In genomic region chr10:66828957-66829356, GRCh38 we compare ENCODE assay signal across 21 cellular contexts.
"Had no signal": no experiment of that assay in that cellular context is flagged by ENCODE, and none has a peak within 500 bp of the region (broad histone marks: within the 10 kb centered on the region; RNA-seq: fewer than 3 reads in every experiment).

No MANE protein-coding gene starts in this region.

- H3K27me3 Mint-ChIP-seq: activated B cell treated with CpG ODN at 0.5 μM for 24 hours; activated CD4-positive, alpha-beta T cell treated with anti-CD3 and anti-CD28 coated beads, Interleukin-2, amount 10 ng/mL, durations not matched to agents 24 days and 14 days; activated naive CD8-positive, alpha-beta T cell; dendritic cell treated with granulocyte-macrophage colony-stimulating factor and Interleukin-4, amounts not matched to agents 40 ng/mL and 50 ng/mL, for 4 days; effector memory CD8-positive, alpha-beta T cell; memory B cell; natural killer cell treated with Interleukin-12 subunit alpha and Interleukin-12 subunit beta and Interleukin-15 and Interleukin-18, amount 100 ng/mL, for 72 hours had no signal

- DNase-seq: activated B cell treated with CpG ODN at 0.5 μM for 24 hours; activated CD4-positive, alpha-beta T cell treated with anti-CD3 and anti-CD28 coated beads, Interleukin-2, amount 10 ng/mL, durations not matched to agents 24 days and 14 days; activated CD8-positive, alpha-beta memory T cell treated with anti-CD3 and anti-CD28 coated beads, Interleukin-2, amount 50 U/mL, for 4 hours; activated CD8-positive, alpha-beta T cell treated with anti-CD3 and anti-CD28 coated beads, Interleukin-2, amount 10 ng/mL, durations not matched to agents 7 days and 5 days; activated gamma-delta T cell; activated T-cell treated with anti-CD3 and anti-CD28 coated beads, Interleukin-2, amount 50 U/mL, for 72 hours; amygdala; brain microvascular endothelial cell; effector memory CD8-positive, alpha-beta T cell; heart right ventricle; posterior cingulate gyrus; stimulated activated CD4-positive, alpha-beta T cell treated with anti-CD3 and anti-CD28 coated beads, Interleukin-4, amount 100 ng/mL, for 24 hours; stimulated activated naive CD4-positive, alpha-beta T cell treated with Interleukin-2 at 50 U/mL for 16 hours; substantia nigra; T-helper 2 cell; transverse colon had no signal

- H3K4me3 Mint-ChIP-seq: activated B cell treated with CpG ODN at 0.5 μM for 24 hours; activated CD4-positive, alpha-beta T cell treated with anti-CD3 and anti-CD28 coated beads, Interleukin-2, amount 10 ng/mL, durations not matched to agents 24 days and 14 days; activated CD8-positive, alpha-beta T cell treated with anti-CD3 and anti-CD28 coated beads, Interleukin-2, amount 10 ng/mL, durations not matched to agents 7 days and 5 days; activated naive CD8-positive, alpha-beta T cell; activated T-cell treated with anti-CD3 and anti-CD28 coated beads, Interleukin-2, amount 50 U/mL, for 72 hours; dendritic cell treated with granulocyte-macrophage colony-stimulating factor and Interleukin-4, amounts not matched to agents 40 ng/mL and 50 ng/mL, for 4 days; effector memory CD8-positive, alpha-beta T cell; memory B cell; natural killer cell treated with Interleukin-12 subunit alpha and Interleukin-12 subunit beta and Interleukin-15 and Interleukin-18, amount 100 ng/mL, for 72 hours had no signal

- H3K36me3 Mint-ChIP-seq: activated naive CD8-positive, alpha-beta T cell; memory B cell; natural killer cell treated with Interleukin-12 subunit alpha and Interleukin-12 subunit beta and Interleukin-15 and Interleukin-18, amount 100 ng/mL, for 72 hours had no signal

- H3K27ac ChIP-seq: brain microvascular endothelial cell, gastroesophageal sphincter, heart right ventricle, transverse colon had no signal

- H3K36me3 ChIP-seq: brain microvascular endothelial cell, gastroesophageal sphincter, heart right ventricle, transverse colon had no signal

- H3K9me3 ChIP-seq: gastroesophageal sphincter, heart right ventricle, transverse colon had no signal

- H3K4me3 ChIP-seq: gastroesophageal sphincter, heart right ventricle, transverse colon had no signal

- H3K4me1 ChIP-seq: gastroesophageal sphincter, heart right ventricle had no signal

- ATAC-seq: activated CD8-positive, alpha-beta T cell treated with anti-CD3 and anti-CD28 coated beads, Interleukin-2, amount 10 ng/mL, durations not matched to agents 7 days and 5 days; activated T-cell treated with anti-CD3 and anti-CD28 coated beads, Interleukin-2, amount 50 U/mL, for 72 hours; effector memory CD8-positive, alpha-beta T cell; gastroesophageal sphincter; heart right ventricle; natural killer cell treated with Interleukin-12 subunit alpha and Interleukin-12 subunit beta and Interleukin-15 and Interleukin-18, amount 100 ng/mL, for 72 hours had no signal

- H3K4me1 Mint-ChIP-seq: activated B cell treated with CpG ODN at 0.5 μM for 24 hours; activated CD4-positive, alpha-beta T cell treated with anti-CD3 and anti-CD28 coated beads, Interleukin-2, amount 10 ng/mL, durations not matched to agents 24 days and 14 days; memory B cell had no signal

- H3K9me3 Mint-ChIP-seq: activated B cell treated with CpG ODN at 0.5 μM for 24 hours; activated CD4-positive, alpha-beta T cell treated with anti-CD3 and anti-CD28 coated beads, Interleukin-2, amount 10 ng/mL, durations not matched to agents 24 days and 14 days had no signal

- H3K27me3 ChIP-seq: brain microvascular endothelial cell, gastroesophageal sphincter, heart right ventricle, transverse colon had no signal

- H3K27ac Mint-ChIP-seq: activated B cell treated with CpG ODN at 0.5 μM for 24 hours; activated CD4-positive, alpha-beta T cell treated with anti-CD3 and anti-CD28 coated beads, Interleukin-2, amount 10 ng/mL, durations not matched to agents 24 days and 14 days; activated CD8-positive, alpha-beta T cell treated with anti-CD3 and anti-CD28 coated beads, Interleukin-2, amount 10 ng/mL, durations not matched to agents 7 days and 5 days; activated naive CD8-positive, alpha-beta T cell; activated T-cell treated with anti-CD3 and anti-CD28 coated beads, Interleukin-2, amount 50 U/mL, for 72 hours; dendritic cell treated with granulocyte-macrophage colony-stimulating factor and Interleukin-4, amounts not matched to agents 40 ng/mL and 50 ng/mL, for 4 days; effector memory CD8-positive, alpha-beta T cell; memory B cell; natural killer cell treated with Interleukin-12 subunit alpha and Interleukin-12 subunit beta and Interleukin-15 and Interleukin-18, amount 100 ng/mL, for 72 hours had no signal
